ENCODE assay signal across 17 cellular contexts in genomic region chr9:94915476-94916450, GRCh38.
DNase-seq lines count a peak whose midpoint lies in the region; ATAC-seq, FAIRE-seq and TF ChIP-seq lines count a peak whose summit lies in the region.
"Had no signal": no experiment of that assay in that cellular context is flagged by ENCODE, and none has a peak within 500 bp of the region (broad histone marks: within the 10 kb centered on the region; RNA-seq: fewer than 3 reads in every experiment).

No MANE protein-coding gene starts in this region.

- H3K27me3 ChIP-seq in HepG2 (ENCODE audit: control insufficient read depth in 1 of 2, insufficient read depth in 2 of 2, low read length in 2 of 2), result no peaks in the 10 kb centered on the region
- no peaks in the 10 kb centered on the region for H3K27me3 ChIP-seq in right lobe of liver
- H3K27me3 ChIP-seq in H1 (replicated peaks in 1 of 4; ENCODE audit: control insufficient read depth in 3 of 4, extremely low read depth in 1 of 4, insufficient read depth in 3 of 4, low read length in 3 of 4), result no peaks in the 10 kb centered on the region

- peak overlapping the region; percentile 89 for H2AK5ac ChIP-seq in H1 (ENCODE audit: low read depth, low read length)

- peak overlapping the region; percentile 18; the same call in 1 of the 2 replicates for H2BK15ac ChIP-seq in H1 (ENCODE audit: low read length)

- no peak overlapping the region for H3K23ac ChIP-seq in H1 (ENCODE audit: insufficient read length)

- H3K79me2 ChIP-seq in HepG2 (ENCODE audit: insufficient read depth, low read length) (no peaks in the 10 kb centered on the region), H1 (ENCODE audit: control insufficient read depth in 1 of 2, insufficient read depth in 2 of 2, low read length in 2 of 2) (no peaks in the 10 kb centered on the region)

- H4K5ac ChIP-seq in H1 (ENCODE audit: insufficient read length, low read depth, low read length), result no peak overlapping the region

- FAIRE-seq in HepG2 (lab: Jason Lieb, UNC), result no peak
- FAIRE-seq in H1 (lab: Jason Lieb, UNC), result no peak

- peak overlapping the region; percentile 45; the same call in 1 of the 2 replicates for H2BK12ac ChIP-seq in H1 (ENCODE audit: low read depth, low read length)

- peak overlapping the region; percentile 0; the same call in 1 of the 2 replicates for H2BK20ac ChIP-seq in H1 (ENCODE audit: low read length)

- H3K9me3 ChIP-seq in HepG2 (ENCODE audit: low read length), result no peaks in the 10 kb centered on the region
- H3K9me3 ChIP-seq in right lobe of liver, result no peaks in the 10 kb centered on the region
- H3K9me3 ChIP-seq in H1 (ENCODE audit: insufficient read depth in 2 of 2, low read depth in 1 of 2, low read length in 1 of 2), result no peaks in the 10 kb centered on the region
- H3K9me3 ChIP-seq: left ventricle myocardium inferior had no signal

- TF ChIP-seq RAD21 in HepG2 (CRISPR knock-in tag; IDR thresholded peaks at IDR 0.05) (no peak), H1 (IDR thresholded peaks at IDR 0.05 in 1 of 2, conservative IDR thresholded peaks at IDR 0.05 in 1 of 2; ENCODE audit: low read depth in 2 of 2, low read length in 2 of 2) (no peak)

- peaks cover 87% of the 10 kb centered on the region for H3K4me1 Mint-ChIP-seq in nephron progenitor cell
- no peaks in the 10 kb centered on the region for H3K4me1 Mint-ChIP-seq in activated CD4-positive, alpha-beta T cell treated with anti-CD3 and anti-CD28 coated beads, Interleukin-2, amount 10 ng/mL, durations not matched to agents 7 days and 5 days

- no peaks in the 10 kb centered on the region; the same call in 1 of the 2 replicates for H3K23me2 ChIP-seq in H1 (ENCODE audit: low read depth, low read length)

- intact Hi-C loops in HepG2 (cut with micrococcal nuclease; ENCODE audit: unreplicated experiment) (no loop called here), right lobe of liver (cut with DNase I) (no loop called here)

- peak overlapping the region; percentile 86; the same call in 1 of the 2 replicates for H2BK5ac ChIP-seq in H1 (ENCODE audit: low read depth, low read length)

- no TSS peak for BruUV-seq in HepG2 (replicated peaks; lab: Mats Ljungman, UMichigan)

- H4K20me1 ChIP-seq in HepG2 (ENCODE audit: insufficient read depth, low read length) (no peaks in the 10 kb centered on the region), H1 (replicated peaks in 1 of 2; ENCODE audit: control insufficient read depth in 1 of 2, insufficient read depth in 2 of 2, low read length in 2 of 2) (no peaks in the 10 kb centered on the region)

- H3K4me1 ChIP-seq in HepG2 (ENCODE audit: insufficient read depth, low read length), result peaks cover 76% of the 10 kb centered on the region
- peaks cover 0 to 13% (median 4%) of the 10 kb centered on the region in 4 donors for H3K4me1 ChIP-seq in right lobe of liver
- peaks cover 20 to 28% (median 24%) of the 10 kb centered on the region in 4 experiments for H3K4me1 ChIP-seq in H1 (replicated peaks in 1 of 4; ENCODE audit: control insufficient read depth in 3 of 4, insufficient read depth in 4 of 4, low read length in 3 of 4)

- H4K91ac ChIP-seq in H1 (replicated peaks; ENCODE audit: insufficient read length, low read length), result no peak overlapping the region

- no peak for ATAC-seq in HepG2
- ATAC-seq in right lobe of liver, result no peak
- ATAC-seq in HG03432 (IDR thresholded peaks at IDR 0.05; ENCODE audit: unreplicated experiment), result no peak
- ATAC-seq: naive thymus-derived CD8-positive, alpha-beta T cell had no signal

- no peak overlapping the region for H3K56ac ChIP-seq in H1 (replicated peaks; ENCODE audit: insufficient read length, low read depth, low read length)

- no peak overlapping the region for H2BK120ac ChIP-seq in H1 (replicated peaks; ENCODE audit: low read depth, low read length)

- POLR2A ChIA-PET in HepG2 (lab: Yijun Ruan, JAX) (no interaction called here), H1 (lab: Charles Lee; ENCODE audit: partially characterized antibody) (no interaction called here)
- POLR2A ChIA-PET in activated CD4-positive, alpha-beta T cell treated with anti-CD3 and anti-CD28 coated beads, Interleukin-2, amount 10 ng/mL, durations not matched to agents 7 days and 5 days (lab: Charles Lee), result no interaction called here

- H2AFZ ChIP-seq in HepG2 (ENCODE audit: low read length) (no peak overlapping the region), H1 (ENCODE audit: low read length) (no peak overlapping the region)

- TF ChIP-seq EP300 in HepG2 (IDR thresholded peaks at IDR 0.05; ENCODE audit: low read depth in 2 of 2, low read length in 2 of 2), result no peak
- no peak for TF ChIP-seq EP300 in HepG2 (CRISPR knock-in tag; IDR thresholded peaks at IDR 0.05; ENCODE audit: borderline replicate concordance)
- TF ChIP-seq EP300 in H1 (IDR thresholded peaks at IDR 0.05; ENCODE audit: borderline replicate concordance in 1 of 2, low read depth in 2 of 2, low read length in 2 of 2), result no peak

- H3K27ac ChIP-seq in HepG2 (ENCODE audit: extremely low read length, insufficient read depth, low read length), result no peak overlapping the region
- no peak overlapping the region for H3K27ac ChIP-seq in right lobe of liver
- no peak overlapping the region; the same call in 1 of the 2 replicates for H3K27ac ChIP-seq in H1 (ENCODE audit: low read depth, low read length)
- H3K27ac ChIP-seq: left ventricle myocardium inferior had no signal

- no peak overlapping the region for H3K9ac ChIP-seq in HepG2 (ENCODE audit: insufficient read depth, low read depth, low read length)
- H3K9ac ChIP-seq in H1 (replicated peaks in 1 of 4; ENCODE audit: extremely low read depth in 1 of 4, low read depth in 3 of 4, low read length in 3 of 4), result no peak overlapping the region; a peak in 1 of 7 replicates

- 97% methylated on average over 17 of the region's 17 CpGs for WGBS in HepG2 (ENCODE audit: low lambda C conversion rate)
- WGBS in right lobe of liver (ENCODE audit: insufficient coverage, low coverage, low lambda C conversion rate, missing lambda C conversion rate), result 95% methylated on average over 9 of the region's 17 CpGs
- 84% methylated on average over 15 of the region's 17 CpGs; no CpG with 5 or more reads in 1 of the 2 experiments for WGBS in H1 (ENCODE audit: extremely low coverage in 1 of 2, insufficient coverage in 1 of 2, insufficient read length in 1 of 2, insufficient replicate concordance in 2 of 2, low coverage in 1 of 2, low lambda C conversion rate in 2 of 2, missing lambda C conversion rate in 1 of 2), 2 experiments

- H3K9me3 Mint-ChIP-seq in nephron progenitor cell, result no peaks in the 10 kb centered on the region
- H3K9me3 Mint-ChIP-seq in activated CD4-positive, alpha-beta T cell treated with anti-CD3 and anti-CD28 coated beads, Interleukin-2, amount 10 ng/mL, durations not matched to agents 7 days and 5 days, result no peaks in the 10 kb centered on the region
- H3K9me3 Mint-ChIP-seq: CD4-positive, alpha-beta memory T cell; naive thymus-derived CD8-positive, alpha-beta T cell had no signal

- H3K36me3 ChIP-seq in HepG2 (replicated peaks in 1 of 2; ENCODE audit: control insufficient read depth in 1 of 2, insufficient read depth in 2 of 2, low read length in 2 of 2), result no peaks in the 10 kb centered on the region
- H3K36me3 ChIP-seq in right lobe of liver, result no peaks in the 10 kb centered on the region
- no peaks in the 10 kb centered on the region for H3K36me3 ChIP-seq in H1 (ENCODE audit: control insufficient read depth in 2 of 4, insufficient read depth in 4 of 4, low read length in 3 of 4)
- H3K36me3 ChIP-seq: left ventricle myocardium inferior had no signal

- no peaks in the 10 kb centered on the region for H3K36me3 Mint-ChIP-seq in nephron progenitor cell (ENCODE audit: low read depth)
- no peaks in the 10 kb centered on the region for H3K36me3 Mint-ChIP-seq in activated CD4-positive, alpha-beta T cell treated with anti-CD3 and anti-CD28 coated beads, Interleukin-2, amount 10 ng/mL, durations not matched to agents 7 days and 5 days (ENCODE audit: low read depth)
- H3K36me3 Mint-ChIP-seq: naive thymus-derived CD8-positive, alpha-beta T cell had no signal

- no peak overlapping the region for H3K14ac ChIP-seq in H1 (ENCODE audit: insufficient read length)

- peak overlapping the region; percentile 44 for H3K27ac Mint-ChIP-seq in nephron progenitor cell
- H3K27ac Mint-ChIP-seq in activated CD4-positive, alpha-beta T cell treated with anti-CD3 and anti-CD28 coated beads, Interleukin-2, amount 10 ng/mL, durations not matched to agents 7 days and 5 days, result no peak overlapping the region

- no peak overlapping the region for H3K4ac ChIP-seq in H1 (replicated peaks; ENCODE audit: insufficient read length, low read depth, low read length)

- in situ Hi-C loops in HepG2 (cut with HindIII; ENCODE audit: extremely low pct_ligation_motif_present, low pct_unique_long_range_greater_than_20kb), result loop anchor here (10.0 kb wide), 1 partner anchor 131 kb away; no protein-coding TSS in a partner anchor

- no peak for TF ChIP-seq CTCF in HepG2 (CRISPR knock-in tag; IDR thresholded peaks at IDR 0.05)
- no peak for TF ChIP-seq CTCF in right lobe of liver (IDR thresholded peaks at IDR 0.05)
- no peak for TF ChIP-seq CTCF in H1 (IDR thresholded peaks at IDR 0.05; ENCODE audit: control extremely low read depth in 1 of 3, insufficient read depth in 1 of 3, low read depth in 1 of 3, low read length in 3 of 3)
- TF ChIP-seq CTCF in nephron progenitor cell (IDR thresholded peaks at IDR 0.05), result no peak

- H4K8ac ChIP-seq in H1 (ENCODE audit: extremely low read depth, insufficient read depth, low read length), result no peak overlapping the region

- no peak for TF ChIP-seq POLR2A in HepG2 (IDR thresholded peaks at IDR 0.05; ENCODE audit: insufficient read depth in 1 of 2, low read depth in 2 of 2, low read length in 2 of 2)
- no peak for TF ChIP-seq POLR2A in right lobe of liver (IDR thresholded peaks at IDR 0.05)
- no peak for TF ChIP-seq POLR2A in H1 (IDR thresholded peaks at IDR 0.05; ENCODE audit: control extremely low read depth in 1 of 2, low read depth in 2 of 2, low read length in 2 of 2)

- H3K18ac ChIP-seq in H1 (ENCODE audit: extremely low read depth, low read length), result peak overlapping the region; percentile 9

- no peak overlapping the region for H3K4me2 ChIP-seq in HepG2 (ENCODE audit: low read depth, low read length)
- no peak overlapping the region for H3K4me2 ChIP-seq in H1 (ENCODE audit: insufficient read depth in 1 of 2, low read depth in 2 of 2, low read length in 2 of 2)

- no peaks in the 10 kb centered on the region; the same call in 1 of the 2 replicates for H3K79me1 ChIP-seq in H1 (ENCODE audit: low read depth, low read length)

- peaks cover 14% of the 10 kb centered on the region for H3K27me3 Mint-ChIP-seq in nephron progenitor cell (ENCODE audit: low read depth, poor library complexity)
- no peaks in the 10 kb centered on the region for H3K27me3 Mint-ChIP-seq in activated CD4-positive, alpha-beta T cell treated with anti-CD3 and anti-CD28 coated beads, Interleukin-2, amount 10 ng/mL, durations not matched to agents 7 days and 5 days
- H3K27me3 Mint-ChIP-seq: CD4-positive, alpha-beta memory T cell; naive thymus-derived CD8-positive, alpha-beta T cell had no signal

- H3K4me3 ChIP-seq in HepG2 (replicated peaks in 1 of 3; ENCODE audit: insufficient read depth in 1 of 3, low read depth in 2 of 3, low read length in 3 of 3) (no peak overlapping the region), right lobe of liver (no peak overlapping the region), H1 (ENCODE audit: extremely low read depth in 1 of 4, insufficient read depth in 2 of 4, low read depth in 3 of 4, low read length in 4 of 4) (no peak overlapping the region)
- H3K4me3 ChIP-seq: left ventricle myocardium inferior had no signal

- H3K4me3 Mint-ChIP-seq in nephron progenitor cell, result no peak overlapping the region
- no peak overlapping the region for H3K4me3 Mint-ChIP-seq in activated CD4-positive, alpha-beta T cell treated with anti-CD3 and anti-CD28 coated beads, Interleukin-2, amount 10 ng/mL, durations not matched to agents 7 days and 5 days
- H3K4me3 Mint-ChIP-seq: CD4-positive, alpha-beta memory T cell; naive thymus-derived CD8-positive, alpha-beta T cell had no signal

- no peak for DNase-seq in HepG2 (ENCODE audit: low spot score)
- no peak for DNase-seq in right lobe of liver
- no peak for DNase-seq in H1 (ENCODE audit: low read depth in 1 of 2, low spot score in 2 of 2)
- DNase-seq in nephron progenitor cell, result no peak
- DNase-seq in activated CD4-positive, alpha-beta T cell treated with anti-CD3 and anti-CD28 coated beads, Interleukin-2, amount 10 ng/mL, durations not matched to agents 7 days and 5 days, result no peak
- no peak for DNase-seq in RKO (ENCODE audit: low spot score)
- no peak for DNase-seq in mucosa of gallbladder (ENCODE audit: low spot score)
- DNase-seq: activated gamma-delta T cell; CD4-positive, alpha-beta memory T cell; DND-41; left ventricle myocardium inferior; naive thymus-derived CD8-positive, alpha-beta T cell; retina; RPMI8226; stimulated activated CD4-positive, alpha-beta T cell treated with anti-CD3 and anti-CD28 coated beads, Interleukin-2, amount 100 ng/mL, for 24 hours; T-helper 1 cell had no signal

- CTCF ChIA-PET in HepG2 (lab: Yijun Ruan, JAX; ENCODE audit: low intra/inter-chr PET ratio, low total read pairs) (no interaction called here), H1 (lab: Charles Lee; ENCODE audit: partially characterized antibody) (interaction anchor here (0.8 to 1.3 kb wide), 5 partner anchors 9 to 142 kb away, joined by 3 to 7 read pairs (median 3); no protein-coding TSS in a partner anchor)
- CTCF ChIA-PET in activated CD4-positive, alpha-beta T cell treated with anti-CD3 and anti-CD28 coated beads, Interleukin-2, amount 10 ng/mL, durations not matched to agents 7 days and 5 days (lab: Charles Lee), result interaction anchor here (0.5 to 0.6 kb wide), 2 partner anchors 107 to 198 kb away, joined by 3 to 5 read pairs; no protein-coding TSS in a partner anchor
